Comparison of ENCODE assay signal across 8 cellular contexts in genomic region chr1:230681599-230681998, GRCh38. TPM values are rescaled to one million over a fixed set of nuclear protein-coding genes. Genes with fewer than 3 reads are reported as not detected.
DNase-seq lines count a peak whose midpoint lies in the region; ATAC-seq and TF ChIP-seq lines count a peak whose summit lies in the region.

No MANE protein-coding gene starts in this region.

- H3K9me3 ChIP-seq in breast epithelium = no peaks in the 10 kb centered on the region

- CTCF ChIA-PET in MCF 10A (lab: Yijun Ruan, JAX) = interaction anchor here (0.6 to 1.7 kb wide), 4 partner anchors 39 to 96 kb away, joined by 3 to 12 read pairs (median 4); partner anchors contain the start of gene COG2

- no peak for TF ChIP-seq POLR2A in breast epithelium (IDR thresholded peaks at IDR 0.05)

- no TSS peak for BruUV-seq in MCF 10A (replicated peaks; lab: Mats Ljungman, UMichigan)

- no peaks in the 10 kb centered on the region for H3K9me3 Mint-ChIP-seq in MCF 10A (ENCODE audit: unreplicated experiment)

- POLR2A ChIA-PET in MCF 10A (lab: Yijun Ruan, JAX) = interaction anchor here (0.6 to 4.1 kb wide), 6 partner anchors 11 to 1396 kb away, joined by 3 to 31 read pairs (median 4); partner anchors contain the start of gene COG2

- H3K4me3 Mint-ChIP-seq in MCF 10A (ENCODE audit: unreplicated experiment) = no peak overlapping the region

- H3K4me1 ChIP-seq in breast epithelium = no peaks in the 10 kb centered on the region

- H3K27ac Mint-ChIP-seq in MCF 10A (ENCODE audit: low read depth, unreplicated experiment) = peak overlapping the region; percentile 4

- no peaks in the 10 kb centered on the region for H3K27me3 Mint-ChIP-seq in MCF 10A (ENCODE audit: insufficient read depth, unreplicated experiment)

- H3K4me1 Mint-ChIP-seq in MCF 10A (ENCODE audit: insufficient read depth, unreplicated experiment) = peaks cover 24% of the 10 kb centered on the region

- peaks cover 83% of the 10 kb centered on the region for H3K36me3 Mint-ChIP-seq in MCF 10A (ENCODE audit: insufficient read depth, unreplicated experiment)

- H3K27ac ChIP-seq in breast epithelium = no peak overlapping the region

- peak; percentile 97 for DNase-seq in MCF 10A (ENCODE audit: unreplicated experiment)
- DNase-seq in breast epithelium (ENCODE audit: low spot score in 2 of 2) = no peak
- peak; percentile 91 for DNase-seq in OCI-M1 (lab: John Stamatoyannopoulos, UW)
- peak; percentile 78 for DNase-seq in fibroblast of villous mesenchyme (ENCODE audit: low read depth)
- no peak for DNase-seq in putamen (ENCODE audit: low spot score)

- TF ChIP-seq CTCF in MCF 10A (IDR thresholded peaks at IDR 0.05; ENCODE audit: unreplicated experiment) (no peak), breast epithelium (IDR thresholded peaks at IDR 0.05) (no peak), fibroblast of villous mesenchyme (IDR thresholded peaks at IDR 0.05; ENCODE audit: insufficient read depth, low read depth, low read length) (no peak)

- intact Hi-C loops in MCF 10A (cut with micrococcal nuclease) (loop anchor here (2.0 to 5.0 kb wide), 3 partner anchors 39 to 531 kb away; partner anchors contain the start of gene COG2), breast epithelium (cut with DNase I; ENCODE audit: low total_unique reads) (no loop called here)

- no peaks in the 10 kb centered on the region for H3K27me3 ChIP-seq in breast epithelium

- ATAC-seq in GM21367 (IDR thresholded peaks at IDR 0.05; ENCODE audit: unreplicated experiment) = no peak
- no peak for ATAC-seq in GM19328 (IDR thresholded peaks at IDR 0.05; ENCODE audit: unreplicated experiment)
- no peak for ATAC-seq in HG02970 (IDR thresholded peaks at IDR 0.05; ENCODE audit: low FRiP score, unreplicated experiment)

- H3K36me3 ChIP-seq in breast epithelium = peaks cover 6% of the 10 kb centered on the region

- no peak overlapping the region for H3K4me3 ChIP-seq in breast epithelium
- no peak overlapping the region for H3K4me3 ChIP-seq in fibroblast of villous mesenchyme (ENCODE audit: low read depth, low read length)

RNA-seq across cellular contexts. Expression of gene AGT, which starts 32.3 kb away (rescaled TPM):
- total RNA-seq in MCF 10A (2022) (not detected in 2 replicates), breast epithelium (1 to 10 TPM in 2 of 3 donors, under 1 TPM in 1; 0.59 to 9.1 (median 8.2) TPM), fibroblast of villous mesenchyme (0.32 TPM in 1 of 2 replicates, not detected in the other)

RNA-seq across cellular contexts. Expression of gene COG2, which starts 39.3 kb away (rescaled TPM):
- 39.5 and 46.7 TPM in 2 replicates for total RNA-seq in MCF 10A (2022)
- total RNA-seq in breast epithelium = 10 to 100 TPM; 22.9 to 44.3 (median 33.4) TPM
- 20.6 and 21.6 TPM in 2 replicates for total RNA-seq in fibroblast of villous mesenchyme

Comparison
In these comparisons a context has a peak if more than half of its experiments do, and no peak if none do; other contexts are left out.
1. DNase-seq: peak in MCF 10A (single experiment), OCI-M1 (single experiment) and fibroblast of villous mesenchyme (single experiment); none in breast epithelium (0 of 2) and putamen (single experiment).